19 cellular contexts compared by ENCODE assay signal in genomic region chr4:101792056-101792575, GRCh38. TPM values are rescaled to one million over a fixed set of nuclear protein-coding genes. Genes with fewer than 3 reads are reported as not detected.
DNase-seq lines count a peak whose midpoint lies in the region; ATAC-seq, FAIRE-seq and TF ChIP-seq lines count a peak whose summit lies in the region.
"Had no signal": no experiment of that assay in that cellular context is flagged by ENCODE, and none has a peak within 500 bp of the region (broad histone marks: within the 10 kb centered on the region; RNA-seq: fewer than 3 reads in every experiment).

No MANE protein-coding gene starts in this region.

- POLR2A ChIA-PET in BJ (lab: Charles Lee) = no interaction called here

- no peaks in the 10 kb centered on the region for H3K79me2 ChIP-seq in osteoblast (ENCODE audit: insufficient read depth, low read length)

- H3K4me3 ChIP-seq in BJ (ENCODE audit: low read depth, low read length) (no peak overlapping the region), suprapubic skin (no peak overlapping the region), heart right ventricle (no peak overlapping the region), osteoblast (ENCODE audit: insufficient read depth, low read length) (no peak overlapping the region)
- H3K4me3 ChIP-seq: mucosa of descending colon had no signal

- no peak overlapping the region for H2AFZ ChIP-seq in osteoblast (ENCODE audit: low read length)

- no peaks in the 10 kb centered on the region for H3K9me3 ChIP-seq in suprapubic skin
- peaks cover 0 to 3% (median 0%) of the 10 kb centered on the region in 11 donors for H3K9me3 ChIP-seq in heart right ventricle
- H3K9me3 ChIP-seq in osteoblast (ENCODE audit: low read depth, low read length) = no peaks in the 10 kb centered on the region
- H3K9me3 ChIP-seq: mucosa of descending colon, Peyer's patch had no signal

- no peak for TF ChIP-seq EP300 in suprapubic skin (IDR thresholded peaks at IDR 0.05)

- H3K27me3 Mint-ChIP-seq in activated naive CD8-positive, alpha-beta T cell treated with anti-CD3 and anti-CD28 coated beads for 36 hours = peaks cover 66% of the 10 kb centered on the region
- H3K27me3 Mint-ChIP-seq in natural killer cell (ENCODE audit: low read depth in 2 of 2) = peaks cover 4 to 7% of the 10 kb centered on the region in 2 donors

- no peak for TF ChIP-seq CTCF in BJ (IDR thresholded peaks at IDR 0.05; ENCODE audit: insufficient read depth, low read depth, low read length)
- TF ChIP-seq CTCF in natural killer cell (IDR thresholded peaks at IDR 0.05) = no peak
- TF ChIP-seq CTCF in suprapubic skin (IDR thresholded peaks at IDR 0.05) = no peak
- no peak for TF ChIP-seq CTCF in heart right ventricle (IDR thresholded peaks at IDR 0.05)
- no peak for TF ChIP-seq CTCF in D721Med (IDR thresholded peaks at IDR 0.05; ENCODE audit: insufficient read depth, missing control alignments)
- TF ChIP-seq CTCF in osteoblast (IDR thresholded peaks at IDR 0.05; ENCODE audit: extremely low read depth, low read depth, low read length) = no peak

- H3K4me1 Mint-ChIP-seq in activated naive CD8-positive, alpha-beta T cell treated with anti-CD3 and anti-CD28 coated beads for 36 hours = peaks cover 10% of the 10 kb centered on the region
- peaks cover 13 to 14% of the 10 kb centered on the region in 2 donors for H3K4me1 Mint-ChIP-seq in natural killer cell

- DNase-seq in BJ (ENCODE audit: low read depth) (peak; percentile 1), LHCN-M2 (ENCODE audit: low read depth) (peak; percentile 4), natural killer cell (no peak), suprapubic skin (ENCODE audit: low spot score in 2 of 2) (no peak), heart right ventricle (no peak), D721Med (ENCODE audit: insufficient read length, low spot score) (no peak), osteoblast (ENCODE audit: insufficient read length, low spot score, missing footprints) (no peak)
- no peak for DNase-seq in activated naive CD8-positive, alpha-beta T cell treated with anti-CD3 and anti-CD28 coated beads for 36 hours
- DNase-seq: activated CD4-positive, alpha-beta T cell treated with anti-CD3 and anti-CD28 coated beads for 36 hours; activated naive CD4-positive, alpha-beta T cell treated with anti-CD3 and anti-CD28 coated beads, Interleukin-2, amount 50 U/mL, for 16 hours; effector CD8-positive, alpha-beta T cell; left cardiac atrium; mucosa of descending colon; NCI-H1694; Peyer's patch; small intestine; stimulated activated naive CD4-positive, alpha-beta T cell treated with Interleukin-2 at 50 U/mL for 16 hours had no signal

- H4K20me1 ChIP-seq in osteoblast (ENCODE audit: insufficient read depth, low read length) = no peaks in the 10 kb centered on the region

- no peak for ATAC-seq in natural killer cell
- no peak for ATAC-seq in heart right ventricle
- ATAC-seq: activated CD4-positive, alpha-beta T cell treated with anti-CD3 and anti-CD28 coated beads for 36 hours; left cardiac atrium; mucosa of descending colon had no signal

- H3K4me1 ChIP-seq in suprapubic skin (peaks cover 8% of the 10 kb centered on the region), heart right ventricle (peaks cover 0 to 19% (median 5%) of the 10 kb centered on the region in 9 donors), osteoblast (ENCODE audit: insufficient read depth, low read length) (peaks cover 3% of the 10 kb centered on the region)

- H3K4me2 ChIP-seq in osteoblast (ENCODE audit: insufficient read depth, low read length) = no peak overlapping the region

- H3K36me3 ChIP-seq in BJ (ENCODE audit: control insufficient read depth, insufficient read depth, low read length) (no peaks in the 10 kb centered on the region), suprapubic skin (no peaks in the 10 kb centered on the region), heart right ventricle (no peaks in the 10 kb centered on the region), osteoblast (ENCODE audit: insufficient read depth, low read length) (no peaks in the 10 kb centered on the region)
- H3K36me3 ChIP-seq: Peyer's patch had no signal

- FAIRE-seq in D721Med (lab: Jason Lieb, UNC) = no peak
- FAIRE-seq: bronchial epithelial cell had no signal

- H3K27me3 ChIP-seq in BJ (ENCODE audit: control insufficient read depth, insufficient read depth, low read length) (no peaks in the 10 kb centered on the region), suprapubic skin (no peaks in the 10 kb centered on the region), heart right ventricle (peaks cover 0 to 30% (median 13%) of the 10 kb centered on the region in 7 donors), osteoblast (ENCODE audit: insufficient read depth, low read length) (no peaks in the 10 kb centered on the region)
- H3K27me3 ChIP-seq: Peyer's patch had no signal

- CTCF ChIA-PET in BJ (lab: Yijun Ruan, JAX) = no interaction called here

- no peak overlapping the region for H3K27ac ChIP-seq in suprapubic skin
- no peak overlapping the region for H3K27ac ChIP-seq in heart right ventricle
- H3K27ac ChIP-seq in osteoblast (ENCODE audit: low read depth, low read length) = no peak overlapping the region
- H3K27ac ChIP-seq: C4-2B had no signal

- no peak for TF ChIP-seq POLR2A in suprapubic skin (IDR thresholded peaks at IDR 0.05)

- WGBS in suprapubic skin = 54% methylated on average over 4 of the region's 4 CpGs
- 77 to 83% methylated on average over 4 of the region's 4 CpGs for WGBS in heart right ventricle, 2 donors

- H3K4me3 Mint-ChIP-seq in activated naive CD8-positive, alpha-beta T cell treated with anti-CD3 and anti-CD28 coated beads for 36 hours = peak overlapping the region; percentile 46
- H3K4me3 Mint-ChIP-seq in natural killer cell = peak overlapping the region; percentile 14
- H3K4me3 Mint-ChIP-seq: activated CD4-positive, alpha-beta T cell treated with anti-CD3 and anti-CD28 coated beads for 36 hours had no signal

- no peaks in the 10 kb centered on the region for H3K36me3 Mint-ChIP-seq in activated naive CD8-positive, alpha-beta T cell treated with anti-CD3 and anti-CD28 coated beads for 36 hours
- H3K36me3 Mint-ChIP-seq in natural killer cell = no peaks in the 10 kb centered on the region

- peaks cover 1% of the 10 kb centered on the region for H3K9me3 Mint-ChIP-seq in activated naive CD8-positive, alpha-beta T cell treated with anti-CD3 and anti-CD28 coated beads for 36 hours
- H3K9me3 Mint-ChIP-seq in natural killer cell = no peaks in the 10 kb centered on the region

- no peak overlapping the region for H3K27ac Mint-ChIP-seq in activated naive CD8-positive, alpha-beta T cell treated with anti-CD3 and anti-CD28 coated beads for 36 hours
- H3K27ac Mint-ChIP-seq in natural killer cell = no peak overlapping the region
- H3K27ac Mint-ChIP-seq: activated CD4-positive, alpha-beta T cell treated with anti-CD3 and anti-CD28 coated beads for 36 hours had no signal

- intact Hi-C loops in natural killer cell (cut with micrococcal nuclease) = no loop called here
- intact Hi-C loops in heart right ventricle (cut with DNase I) = no loop called here

RNA-seq across cellular contexts. Expression of gene BANK1, which starts 1.6 kb away (rescaled TPM):
- polyA plus RNA-seq in BJ (2011; rRNA removed) (0.40 and 0.43 TPM in 2 replicates), heart right ventricle (under 1 TPM; 0.29 to 0.43 TPM)
- 0.14 TPM in 1 of 2 replicates, not detected in the other for polyA minus RNA-seq in BJ (2011; rRNA and poly(A)+ RNA removed)
- total RNA-seq in LHCN-M2 (2014; rRNA removed) (0.06 TPM in 1 of 2 replicates, not detected in the other), natural killer cell (1 to 10 TPM; 2.1 to 3.0 (median 2.4) TPM), suprapubic skin (1 to 10 TPM in 1 of 4 donors, under 1 TPM in 3; 0.34 to 2.1 (median 0.89) TPM), heart right ventricle (1 to 10 TPM in 1 of 10 donors, under 1 TPM in 6, not detected in 3; 0.08 to 1.1 (median 0.35) TPM), osteoblast (1.8 and 2.7 TPM in 2 replicates)
- 0.78 TPM for polyA plus RNA-seq in LHCN-M2 (2012)
- total RNA-seq in activated naive CD8-positive, alpha-beta T cell treated with anti-CD3 and anti-CD28 coated beads for 36 hours = 1 to 10 TPM; 1.3 to 1.6 TPM
- total RNA-seq: activated CD4-positive, alpha-beta T cell treated with anti-CD3 and anti-CD28 coated beads for 36 hours had no signal

Comparison
In these comparisons a context has a peak if more than half of its experiments do, and no peak if none do; other contexts are left out.
1. DNase-seq: peak in BJ (single experiment) and LHCN-M2 (single experiment); none in activated naive CD8-positive, alpha-beta T cell treated with anti-CD3 and anti-CD28 coated beads for 36 hours (single experiment), natural killer cell (single experiment), suprapubic skin (0 of 2), heart right ventricle (0 of 2), D721Med (single experiment) and osteoblast (single experiment).